ENCODE assay signal across 2 cellular contexts in the genomic region with DNA sequence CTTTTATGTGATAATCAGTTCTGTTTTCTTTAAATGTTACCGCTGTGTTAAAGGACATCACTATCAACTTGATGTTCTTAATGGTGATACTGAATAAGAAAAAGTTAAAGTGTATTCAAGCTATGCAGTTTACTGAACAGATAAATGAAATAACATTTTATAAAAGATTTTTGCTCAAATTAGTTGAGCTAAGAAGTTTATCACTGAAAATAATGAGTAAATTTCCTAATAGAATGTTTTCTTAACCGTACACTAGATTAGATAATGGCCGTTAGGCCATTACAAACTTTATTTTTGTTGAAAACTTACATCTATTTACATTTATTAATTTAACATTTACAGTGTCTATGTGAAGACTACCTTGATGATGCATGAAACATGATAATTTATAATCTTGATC.
A peak's percentile ranks its signal among the peaks of the same experiment; 100 is the strongest.
TF ChIP-seq lines count a peak whose summit lies in the region.

No MANE protein-coding gene starts in this region.

TF ChIP-seq in IMR-90, 13 proteins besides CTCF, POLR2A, EP300 and RAD21:
- TF ChIP-seq MAFK (IDR thresholded peaks at IDR 0.05; ENCODE audit: low read depth, low read length) (no peak), BHLHE40 (IDR thresholded peaks at IDR 0.05; ENCODE audit: low read depth, low read length) (no peak), RCOR1 (IDR thresholded peaks at IDR 0.05; ENCODE audit: insufficient replicate concordance, low read length) (no peak), FOS (IDR thresholded peaks at IDR 0.05; ENCODE audit: low read depth, low read length) (no peak), MXI1 (IDR thresholded peaks at IDR 0.05; ENCODE audit: borderline replicate concordance, low read depth, low read length) (no peak), NFE2L2 (IDR thresholded peaks at IDR 0.05; ENCODE audit: low read depth, low read length) (no peak), CHD1 (IDR thresholded peaks at IDR 0.05; ENCODE audit: low read depth, low read length) (no peak), CEBPB (IDR thresholded peaks at IDR 0.05; ENCODE audit: low read depth, low read length) (no peak), MAZ (IDR thresholded peaks at IDR 0.05; ENCODE audit: borderline replicate concordance, low read depth, low read length) (no peak), RFX5 (IDR thresholded peaks at IDR 0.05; ENCODE audit: low read depth, low read length) (no peak), SMC3 (IDR thresholded peaks at IDR 0.05; ENCODE audit: low read depth, low read length) (no peak)
- TF ChIP-seq, protein P1, sequence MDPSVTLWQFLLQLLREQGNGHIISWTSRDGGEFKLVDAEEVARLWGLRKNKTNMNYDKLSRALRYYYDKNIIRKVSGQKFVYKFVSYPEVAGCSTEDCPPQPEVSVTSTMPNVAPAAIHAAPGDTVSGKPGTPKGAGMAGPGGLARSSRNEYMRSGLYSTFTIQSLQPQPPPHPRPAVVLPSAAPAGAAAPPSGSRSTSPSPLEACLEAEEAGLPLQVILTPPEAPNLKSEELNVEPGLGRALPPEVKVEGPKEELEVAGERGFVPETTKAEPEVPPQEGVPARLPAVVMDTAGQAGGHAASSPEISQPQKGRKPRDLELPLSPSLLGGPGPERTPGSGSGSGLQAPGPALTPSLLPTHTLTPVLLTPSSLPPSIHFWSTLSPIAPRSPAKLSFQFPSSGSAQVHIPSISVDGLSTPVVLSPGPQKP (IDR thresholded peaks at IDR 0.05; ENCODE audit: borderline replicate concordance, low read depth, low read length) = no peak
- TF ChIP-seq, protein P2, sequence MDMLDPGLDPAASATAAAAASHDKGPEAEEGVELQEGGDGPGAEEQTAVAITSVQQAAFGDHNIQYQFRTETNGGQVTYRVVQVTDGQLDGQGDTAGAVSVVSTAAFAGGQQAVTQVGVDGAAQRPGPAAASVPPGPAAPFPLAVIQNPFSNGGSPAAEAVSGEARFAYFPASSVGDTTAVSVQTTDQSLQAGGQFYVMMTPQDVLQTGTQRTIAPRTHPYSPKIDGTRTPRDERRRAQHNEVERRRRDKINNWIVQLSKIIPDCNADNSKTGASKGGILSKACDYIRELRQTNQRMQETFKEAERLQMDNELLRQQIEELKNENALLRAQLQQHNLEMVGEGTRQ (IDR thresholded peaks at IDR 0.05; ENCODE audit: low read depth, low read length) = no peak

TF ChIP-seq in GM12878, 131 proteins besides CTCF, POLR2A, EP300 and RAD21:
- TF ChIP-seq, protein P3, sequence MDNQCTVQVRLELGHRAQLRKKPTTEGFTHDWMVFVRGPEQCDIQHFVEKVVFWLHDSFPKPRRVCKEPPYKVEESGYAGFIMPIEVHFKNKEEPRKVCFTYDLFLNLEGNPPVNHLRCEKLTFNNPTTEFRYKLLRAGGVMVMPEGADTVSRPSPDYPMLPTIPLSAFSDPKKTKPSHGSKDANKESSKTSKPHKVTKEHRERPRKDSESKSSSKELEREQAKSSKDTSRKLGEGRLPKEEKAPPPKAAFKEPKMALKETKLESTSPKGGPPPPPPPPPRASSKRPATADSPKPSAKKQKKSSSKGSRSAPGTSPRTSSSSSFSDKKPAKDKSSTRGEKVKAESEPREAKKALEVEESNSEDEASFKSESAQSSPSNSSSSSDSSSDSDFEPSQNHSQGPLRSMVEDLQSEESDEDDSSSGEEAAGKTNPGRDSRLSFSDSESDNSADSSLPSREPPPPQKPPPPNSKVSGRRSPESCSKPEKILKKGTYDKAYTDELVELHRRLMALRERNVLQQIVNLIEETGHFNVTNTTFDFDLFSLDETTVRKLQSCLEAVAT (IDR thresholded peaks at IDR 0.05) = peak; percentile 82
- TF ChIP-seq ATF2 (IDR thresholded peaks at IDR 0.05; ENCODE audit: low read length) = no peak
- no peak for TF ChIP-seq POLR2AphosphoS5 (IDR thresholded peaks at IDR 0.05; ENCODE audit: low read length)
- 0 out of 2 replicates have a peak, but pooled peaks have one; percentile 0 for TF ChIP-seq JUNB (IDR thresholded peaks at IDR 0.05)
- TF ChIP-seq, protein P4, sequence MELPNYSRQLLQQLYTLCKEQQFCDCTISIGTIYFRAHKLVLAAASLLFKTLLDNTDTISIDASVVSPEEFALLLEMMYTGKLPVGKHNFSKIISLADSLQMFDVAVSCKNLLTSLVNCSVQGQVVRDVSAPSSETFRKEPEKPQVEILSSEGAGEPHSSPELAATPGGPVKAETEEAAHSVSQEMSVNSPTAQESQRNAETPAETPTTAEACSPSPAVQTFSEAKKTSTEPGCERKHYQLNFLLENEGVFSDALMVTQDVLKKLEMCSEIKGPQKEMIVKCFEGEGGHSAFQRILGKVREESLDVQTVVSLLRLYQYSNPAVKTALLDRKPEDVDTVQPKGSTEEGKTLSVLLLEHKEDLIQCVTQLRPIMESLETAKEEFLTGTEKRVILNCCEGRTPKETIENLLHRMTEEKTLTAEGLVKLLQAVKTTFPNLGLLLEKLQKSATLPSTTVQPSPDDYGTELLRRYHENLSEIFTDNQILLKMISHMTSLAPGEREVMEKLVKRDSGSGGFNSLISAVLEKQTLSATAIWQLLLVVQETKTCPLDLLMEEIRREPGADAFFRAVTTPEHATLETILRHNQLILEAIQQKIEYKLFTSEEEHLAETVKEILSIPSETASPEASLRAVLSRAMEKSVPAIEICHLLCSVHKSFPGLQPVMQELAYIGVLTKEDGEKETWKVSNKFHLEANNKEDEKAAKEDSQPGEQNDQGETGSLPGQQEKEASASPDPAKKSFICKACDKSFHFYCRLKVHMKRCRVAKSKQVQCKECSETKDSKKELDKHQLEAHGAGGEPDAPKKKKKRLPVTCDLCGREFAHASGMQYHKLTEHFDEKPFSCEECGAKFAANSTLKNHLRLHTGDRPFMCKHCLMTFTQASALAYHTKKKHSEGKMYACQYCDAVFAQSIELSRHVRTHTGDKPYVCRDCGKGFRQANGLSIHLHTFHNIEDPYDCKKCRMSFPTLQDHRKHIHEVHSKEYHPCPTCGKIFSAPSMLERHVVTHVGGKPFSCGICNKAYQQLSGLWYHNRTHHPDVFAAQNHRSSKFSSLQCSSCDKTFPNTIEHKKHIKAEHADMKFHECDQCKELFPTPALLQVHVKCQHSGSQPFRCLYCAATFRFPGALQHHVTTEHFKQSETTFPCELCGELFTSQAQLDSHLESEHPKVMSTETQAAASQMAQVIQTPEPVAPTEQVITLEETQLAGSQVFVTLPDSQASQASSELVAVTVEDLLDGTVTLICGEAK (IDR thresholded peaks at IDR 0.05; ENCODE audit: borderline replicate concordance) = peak; percentile 50; the same call in 1 of the 2 replicates
